In genomic region chr17:36937961-36938565, GRCh38 we compare ENCODE assay signal across 10 cellular contexts. TPM values are rescaled to one million over a fixed set of nuclear protein-coding genes. Genes with fewer than 3 reads are reported as not detected.
DNase-seq lines count a peak whose midpoint lies in the region; ATAC-seq, FAIRE-seq and TF ChIP-seq lines count a peak whose summit lies in the region.
"Had no signal": no experiment of that assay in that cellular context is flagged by ENCODE, and none has a peak within 500 bp of the region (broad histone marks: within the 10 kb centered on the region; RNA-seq: fewer than 3 reads in every experiment).

No MANE protein-coding gene starts in this region.

- peaks cover 7% of the 10 kb centered on the region for H3F3A ChIP-seq in SK-N-SH (replicated peaks; ENCODE audit: insufficient read depth)

- no peak for TF ChIP-seq RAD21 in SK-N-SH (IDR thresholded peaks at IDR 0.05; ENCODE audit: low read length)

- H3K79me2 ChIP-seq in SK-N-SH (ENCODE audit: insufficient read depth), result no peaks in the 10 kb centered on the region

- WGBS in SK-N-SH (ENCODE audit: low lambda C conversion rate), result 33% methylated on average over 25 of the region's 35 CpGs

- H3K4me3 ChIP-seq in SK-N-SH (ENCODE audit: low read depth in 2 of 2, low read length in 1 of 2) (no peak overlapping the region), epithelial cell of proximal tubule (ENCODE audit: low read depth, low read length) (peak overlapping the region; percentile 82), retinal pigment epithelial cell (ENCODE audit: low read length) (peak overlapping the region; percentile 42)

- H3K9ac ChIP-seq in SK-N-SH, result no peak overlapping the region

- TF ChIP-seq CTCF in SK-N-SH (IDR thresholded peaks at IDR 0.05), result no peak
- TF ChIP-seq CTCF in epithelial cell of proximal tubule (conservative IDR thresholded peaks at IDR 0.05; ENCODE audit: low read depth, low read length), result no peak
- no peak for TF ChIP-seq CTCF in retinal pigment epithelial cell (conservative IDR thresholded peaks at IDR 0.05; ENCODE audit: low read depth, low read length)

- DNase-seq in T-helper 2 cell treated with Interferon-gamma antibody and Interleukin-4, amounts not matched to agents 5 μg/mL and 100 μg/mL, for 36 hours (ENCODE audit: low spot score), result no peak
- no peak for DNase-seq in T-helper 2 cell
- peak; percentile 69 for DNase-seq in SK-N-SH
- DNase-seq in epithelial cell of proximal tubule (ENCODE audit: low read depth), result no peak
- DNase-seq in retinal pigment epithelial cell (ENCODE audit: low read depth), result no peak
- DNase-seq in GM19239 (ENCODE audit: insufficient read length, low spot score), result no peak
- no peak for DNase-seq in NK-92 (lab: John Stamatoyannopoulos, UW; ENCODE audit: unreplicated experiment)

- TF ChIP-seq EP300 in SK-N-SH (IDR thresholded peaks at IDR 0.05; ENCODE audit: borderline replicate concordance in 1 of 2, low read depth in 1 of 2, low read length in 1 of 2), result no peak

- H3K9me3 ChIP-seq in SK-N-SH, result no peaks in the 10 kb centered on the region

- CTCF ChIA-PET in SK-N-SH (lab: Yijun Ruan, JAX), result interaction anchor here (0.7 to 4.1 kb wide), 9 partner anchors 13 to 337 kb away, joined by 3 to 27 read pairs (median 4); partner anchors contain the start of gene MRM1

- H3K27ac ChIP-seq in SK-N-SH (ENCODE audit: low read depth in 2 of 2, low read length in 1 of 2), result no peak overlapping the region
- H3K27ac ChIP-seq: epithelial cell of prostate had no signal

- H3K4me2 ChIP-seq in SK-N-SH, result peak overlapping the region; percentile 57; the same call in 1 of the 2 replicates

- no peaks in the 10 kb centered on the region for H3K36me3 ChIP-seq in SK-N-SH (replicated peaks in 1 of 2; ENCODE audit: control insufficient read depth in 1 of 2, insufficient read depth in 2 of 2, low read length in 1 of 2)

- no peak for ATAC-seq in GM19395 (IDR thresholded peaks at IDR 0.05; ENCODE audit: unreplicated experiment)

- H3K27ac Mint-ChIP-seq in T-helper 2 cell treated with Interferon-gamma antibody and Interleukin-4, amounts not matched to agents 5 μg/mL and 100 μg/mL, for 36 hours, result peak overlapping the region; percentile 69

- peaks cover 5% of the 10 kb centered on the region for H3K36me3 Mint-ChIP-seq in T-helper 2 cell treated with Interferon-gamma antibody and Interleukin-4, amounts not matched to agents 5 μg/mL and 100 μg/mL, for 36 hours (ENCODE audit: low read depth)

- peaks cover 99% of the 10 kb centered on the region for H3K27me3 ChIP-seq in SK-N-SH (ENCODE audit: insufficient read depth)

- POLR2A ChIA-PET in SK-N-SH (lab: Yijun Ruan, JAX), result no interaction called here

- peaks cover 29% of the 10 kb centered on the region for H4K20me1 ChIP-seq in SK-N-SH (ENCODE audit: insufficient read depth)

- H3K9me3 Mint-ChIP-seq in T-helper 2 cell treated with Interferon-gamma antibody and Interleukin-4, amounts not matched to agents 5 μg/mL and 100 μg/mL, for 36 hours, result no peaks in the 10 kb centered on the region

- no peak for FAIRE-seq in GM19239 (lab: Jason Lieb, UNC)

- H3K4me1 ChIP-seq in SK-N-SH (ENCODE audit: control insufficient read depth in 1 of 2, insufficient read depth in 2 of 2, low read depth in 1 of 2, low read length in 1 of 2), result peaks cover 0 to 32% of the 10 kb centered on the region in 2 experiments; a peak in 2 of 4 replicates

- peaks cover 23% of the 10 kb centered on the region for H3K4me1 Mint-ChIP-seq in T-helper 2 cell treated with Interferon-gamma antibody and Interleukin-4, amounts not matched to agents 5 μg/mL and 100 μg/mL, for 36 hours (ENCODE audit: low read depth)

- no peak overlapping the region for H2AFZ ChIP-seq in SK-N-SH (ENCODE audit: low read depth)

- H3K27me3 Mint-ChIP-seq in T-helper 2 cell treated with Interferon-gamma antibody and Interleukin-4, amounts not matched to agents 5 μg/mL and 100 μg/mL, for 36 hours (ENCODE audit: low read depth), result peaks cover 80% of the 10 kb centered on the region

- peak overlapping the region; percentile 61 for H3K4me3 Mint-ChIP-seq in T-helper 2 cell treated with Interferon-gamma antibody and Interleukin-4, amounts not matched to agents 5 μg/mL and 100 μg/mL, for 36 hours

- no peaks in the 10 kb centered on the region for H3K9me2 ChIP-seq in SK-N-SH

TF ChIP-seq in SK-N-SH, 30 proteins besides CTCF, POLR2A, EP300 and RAD21:
- TF ChIP-seq TCF12 (IDR thresholded peaks at IDR 0.05), result no peak
- TF ChIP-seq REST (IDR thresholded peaks at IDR 0.05; ENCODE audit: low read depth, low read length), result peak; percentile 81
- no peak for TF ChIP-seq EZH2phosphoT487 (IDR thresholded peaks at IDR 0.05; ENCODE audit: borderline replicate concordance, low read depth)
TF ChIP-seq in SK-N-SH: peak in this region for 1.

RNA-seq across cellular contexts. Expression of gene LHX1, which starts 0.8 kb away (rescaled TPM):
- not detected in 2 replicates for polyA plus RNA-seq in SK-N-SH (2012; rRNA removed)
- polyA plus RNA-seq in SK-N-SH (2012; cell fraction: cytosol; rRNA removed), result not detected in 2 replicates
- polyA plus RNA-seq in SK-N-SH (2012; cell fraction: nucleus; rRNA removed), result not detected in 2 replicates
- total RNA-seq in epithelial cell of proximal tubule, result 43.1 and 51.9 TPM in 2 replicates
- polyA plus RNA-seq: BJ had no signal

RNA-seq across cellular contexts. Expression of gene AATF, which starts 10.7 kb away (rescaled TPM):
- polyA plus RNA-seq in SK-N-SH (2012; rRNA removed), result 14.6 and 18.8 TPM in 2 replicates
- 18.7 and 22.1 TPM in 2 replicates for polyA plus RNA-seq in SK-N-SH (2012; cell fraction: cytosol; rRNA removed)
- 21.0 and 21.2 TPM in 2 replicates for polyA plus RNA-seq in SK-N-SH (2012; cell fraction: nucleus; rRNA removed)
- total RNA-seq in epithelial cell of proximal tubule, result 70.2 and 78.9 TPM in 2 replicates

Comparison
In these comparisons a context has a peak if more than half of its experiments do, and no peak if none do; other contexts are left out.
1. H3K4me3 ChIP-seq: peak in epithelial cell of proximal tubule (single experiment) and retinal pigment epithelial cell (single experiment); none in SK-N-SH (0 of 2).